15 cellular contexts compared by ENCODE assay signal in genomic region chr10:18204050-18204449, GRCh38.
A peak's percentile ranks its signal among the peaks of the same experiment; 100 is the strongest.
DNase-seq lines count a peak whose midpoint lies in the region; ATAC-seq, FAIRE-seq and TF ChIP-seq lines count a peak whose summit lies in the region.
"Had no signal": no experiment of that assay in that cellular context is flagged by ENCODE, and none has a peak within 500 bp of the region (broad histone marks: within the 10 kb centered on the region; RNA-seq: fewer than 3 reads in every experiment).

No MANE protein-coding gene starts in this region.

- TF ChIP-seq POLR2A in K562 (conservative IDR thresholded peaks at IDR 0.05) (no peak), stomach (IDR thresholded peaks at IDR 0.05) (no peak)

- BruUV-seq in K562 (replicated peaks; lab: Mats Ljungman, UMichigan) = no TSS peak

- no peak overlapping the region for H3K27ac ChIP-seq in CD4-positive, alpha-beta memory T cell (ENCODE audit: low read depth, low read length)
- no peak overlapping the region for H3K27ac ChIP-seq in K562 (ENCODE audit: extremely low read depth, low read depth, low read length)
- H3K27ac ChIP-seq in naive thymus-derived CD4-positive, alpha-beta T cell (ENCODE audit: low read depth, low read length) = no peak overlapping the region
- H3K27ac ChIP-seq in stomach = peak overlapping the region in 2 of 5 donors; percentile 57 to 86

- no peak overlapping the region for H2AFZ ChIP-seq in K562 (ENCODE audit: low read depth, low read length)

- H3K36me3 Mint-ChIP-seq in CD4-positive, alpha-beta memory T cell = no peaks in the 10 kb centered on the region
- no peaks in the 10 kb centered on the region for H3K36me3 Mint-ChIP-seq in naive thymus-derived CD4-positive, alpha-beta T cell

- POLR2A ChIA-PET in CD4-positive, alpha-beta memory T cell (lab: Charles Lee; ENCODE audit: partially characterized antibody) = no interaction called here
- POLR2A ChIA-PET in K562 (lab: Yijun Ruan, JAX) = no interaction called here
- POLR2A ChIA-PET in naive thymus-derived CD4-positive, alpha-beta T cell (lab: Charles Lee) = no interaction called here

- H3K4me3 Mint-ChIP-seq in CD4-positive, alpha-beta memory T cell = no peak overlapping the region
- H3K4me3 Mint-ChIP-seq in naive thymus-derived CD4-positive, alpha-beta T cell = no peak overlapping the region

- no peaks in the 10 kb centered on the region for H4K20me1 ChIP-seq in K562 (replicated peaks; ENCODE audit: control insufficient read depth, insufficient read depth, low read length)

- TF ChIP-seq RAD21 in K562 (CRISPR knock-in tag; conservative IDR thresholded peaks at IDR 0.05 in 1 of 2, IDR thresholded peaks at IDR 0.05 in 1 of 2) = no peak

- no peaks in the 10 kb centered on the region for H3K9me1 ChIP-seq in K562 (ENCODE audit: control insufficient read depth, insufficient read depth, low read length)

- CTCF ChIA-PET in CD4-positive, alpha-beta memory T cell (lab: Charles Lee; ENCODE audit: partially characterized antibody) = no interaction called here
- CTCF ChIA-PET in K562 (lab: Yijun Ruan, JAX; ENCODE audit: low intra/inter-chr PET ratio) = no interaction called here
- CTCF ChIA-PET in naive thymus-derived CD4-positive, alpha-beta T cell (lab: Charles Lee) = no interaction called here

- H3K9me3 ChIP-seq in CD4-positive, alpha-beta memory T cell (ENCODE audit: control insufficient read depth in 1 of 2, low read length in 2 of 2) = no peaks in the 10 kb centered on the region
- H3K9me3 ChIP-seq in K562 (replicated peaks; ENCODE audit: control insufficient read depth, insufficient read depth, low read depth, low read length) (no peaks in the 10 kb centered on the region), stomach (no peaks in the 10 kb centered on the region)
- no peaks in the 10 kb centered on the region for H3K9me3 ChIP-seq in naive thymus-derived CD4-positive, alpha-beta T cell (ENCODE audit: control insufficient read depth in 2 of 3, low read length in 3 of 3)
- H3K9me3 ChIP-seq: BE2C, HAP-1 had no signal

- no peak overlapping the region for H3K9ac ChIP-seq in K562 (ENCODE audit: insufficient read depth in 1 of 2, low read depth in 2 of 2, low read length in 2 of 2)

- FAIRE-seq in K562 (lab: Jason Lieb, UNC) = no peak

- intact Hi-C loops in CD4-positive, alpha-beta memory T cell (cut with micrococcal nuclease) = no loop called here
- intact Hi-C loops in K562 (cut with micrococcal nuclease) = no loop called here
- intact Hi-C loops in naive thymus-derived CD4-positive, alpha-beta T cell (cut with micrococcal nuclease) = no loop called here
- intact Hi-C loops in left colon (cut with DNase I, micrococcal nuclease) = no loop called here
- intact Hi-C loops in stomach (cut with DNase I; ENCODE audit: low total_unique reads) = no loop called here

- H3K27ac Mint-ChIP-seq in CD4-positive, alpha-beta memory T cell = peak overlapping the region in 5 of 7 donors; percentile 4 to 74 (median 33)
- H3K27ac Mint-ChIP-seq in naive thymus-derived CD4-positive, alpha-beta T cell = peak overlapping the region in 1 of 9 donors; percentile 2

- DNase-seq in CD4-positive, alpha-beta memory T cell = peak in 4 of 5 donors; percentile 16 to 45 (median 38)
- DNase-seq in KBM-7 = peak; percentile 54
- DNase-seq in K562 (ENCODE audit: extremely low read depth in 1 of 4, low spot score in 3 of 4) = no peak
- peak in 2 of 9 donors; percentile 1 to 21 for DNase-seq in naive thymus-derived CD4-positive, alpha-beta T cell
- DNase-seq in NCI-H2196 treated with DMSO at 0.1 percent for 48 hours (lab: John Stamatoyannopoulos, UW; ENCODE audit: unreplicated experiment) = no peak
- DNase-seq in left colon = no peak
- no peak for DNase-seq in stomach
- DNase-seq: activated CD4-positive, CD25-positive, alpha-beta regulatory T cell treated with anti-CD3 and anti-CD28 coated beads, Interleukin-2, amount 50 U/mL, for 72 hours; activated gamma-delta T cell; BE2C; DMS79 treated with DMSO at 0.1 percent for 48 hours; NCI-H446; SIG-M5; stimulated activated CD4-positive, alpha-beta T cell treated with anti-CD3 and anti-CD28 coated beads, Interleukin-4, amount 100 ng/mL, for 24 hours had no signal

- no peak for TF ChIP-seq CTCF in K562 (IDR thresholded peaks at IDR 0.05 in 2 of 3, conservative IDR thresholded peaks at IDR 0.05 in 1 of 3; ENCODE audit: insufficient read depth in 2 of 3, low read depth in 1 of 3, low read length in 3 of 3)
- TF ChIP-seq CTCF in stomach (IDR thresholded peaks at IDR 0.05) = no peak

- TF ChIP-seq EP300 in K562 (IDR thresholded peaks at IDR 0.05; ENCODE audit: low read length) = no peak
- no peak for TF ChIP-seq EP300 in stomach (IDR thresholded peaks at IDR 0.05)

- WGBS in K562 (ENCODE audit: insufficient coverage, low coverage, missing lambda C conversion rate) = 1% methylated on average over 4 of the region's 4 CpGs
- 8 to 18% (median 18%) methylated on average over 4 of the region's 4 CpGs for WGBS in stomach, 5 donors

- no peaks in the 10 kb centered on the region for H3K79me2 ChIP-seq in K562 (ENCODE audit: control insufficient read depth, insufficient read depth, low read length)

- H3K4me2 ChIP-seq in K562 (ENCODE audit: insufficient read depth, low read length) = no peak overlapping the region

- H3K27me3 ChIP-seq in CD4-positive, alpha-beta memory T cell (ENCODE audit: insufficient read depth, low read length) = no peaks in the 10 kb centered on the region
- H3K27me3 ChIP-seq in K562 (ENCODE audit: control insufficient read depth in 2 of 2, insufficient read depth in 2 of 2, low read length in 2 of 2) (no peaks in the 10 kb centered on the region; a peak in 1 of 5 replicates), stomach (no peaks in the 10 kb centered on the region)
- H3K27me3 ChIP-seq in naive thymus-derived CD4-positive, alpha-beta T cell (ENCODE audit: control insufficient read depth in 2 of 2, insufficient read depth in 2 of 2, low read length in 2 of 2) = no peaks in the 10 kb centered on the region

- in situ Hi-C loops in KBM-7 (cut with MboI; ENCODE audit: low pct_unique_long_range_greater_than_20kb, low sequenced_read_pairs) (no loop called here), K562 (cut with MboI) (no loop called here)

- H3K27me3 Mint-ChIP-seq in CD4-positive, alpha-beta memory T cell = no peaks in the 10 kb centered on the region
- peaks cover 0 to 6% (median 0%) of the 10 kb centered on the region in 5 donors for H3K27me3 Mint-ChIP-seq in naive thymus-derived CD4-positive, alpha-beta T cell

- ATAC-seq in K562 (no peak), left colon (no peak)
- ATAC-seq in naive thymus-derived CD4-positive, alpha-beta T cell = peak; percentile 61

- H3K36me3 ChIP-seq in CD4-positive, alpha-beta memory T cell (ENCODE audit: insufficient read depth, low read length) = no peaks in the 10 kb centered on the region
- no peaks in the 10 kb centered on the region for H3K36me3 ChIP-seq in K562 (ENCODE audit: control insufficient read depth, insufficient read depth, low read length)
- H3K36me3 ChIP-seq in naive thymus-derived CD4-positive, alpha-beta T cell (ENCODE audit: control insufficient read depth in 2 of 3, insufficient read depth in 3 of 3, low read length in 3 of 3) = no peaks in the 10 kb centered on the region
- H3K36me3 ChIP-seq in stomach = no peaks in the 10 kb centered on the region
- H3K36me3 ChIP-seq: BE2C, HAP-1 had no signal

- H3K4me1 Mint-ChIP-seq in CD4-positive, alpha-beta memory T cell = peaks cover 9 to 13% (median 10%) of the 10 kb centered on the region in 4 donors
- peaks cover 0 to 11% (median 4%) of the 10 kb centered on the region in 7 donors for H3K4me1 Mint-ChIP-seq in naive thymus-derived CD4-positive, alpha-beta T cell

- peaks cover 0 to 2% (median 0%) of the 10 kb centered on the region in 8 donors for H3K9me3 Mint-ChIP-seq in CD4-positive, alpha-beta memory T cell
- H3K9me3 Mint-ChIP-seq in naive thymus-derived CD4-positive, alpha-beta T cell = peaks cover 0 to 4% (median 0%) of the 10 kb centered on the region in 11 donors

- peaks cover 4% of the 10 kb centered on the region for H3K4me1 ChIP-seq in CD4-positive, alpha-beta memory T cell (ENCODE audit: insufficient read depth, low read length)
- H3K4me1 ChIP-seq in K562 (replicated peaks in 1 of 2; ENCODE audit: control insufficient read depth in 2 of 2, insufficient read depth in 2 of 2, low read length in 2 of 2) (no peaks in the 10 kb centered on the region), stomach (peaks cover 0 to 11% (median 3%) of the 10 kb centered on the region in 4 donors)
- H3K4me1 ChIP-seq in naive thymus-derived CD4-positive, alpha-beta T cell (ENCODE audit: control insufficient read depth in 2 of 2, insufficient read depth in 2 of 2, low read length in 2 of 2) = no peaks in the 10 kb centered on the region
- H3K4me1 ChIP-seq: BE2C had no signal

- no peak overlapping the region for H3K4me3 ChIP-seq in CD4-positive, alpha-beta memory T cell (ENCODE audit: low read length in 2 of 2)
- H3K4me3 ChIP-seq in K562 (no peak overlapping the region), stomach (no peak overlapping the region)
- no peak overlapping the region for H3K4me3 ChIP-seq in naive thymus-derived CD4-positive, alpha-beta T cell (ENCODE audit: low read length)
- H3K4me3 ChIP-seq: HAP-1 had no signal

Comparison
In these comparisons a context has a peak if more than half of its experiments do, and no peak if none do; other contexts are left out.
1. DNase-seq: peak in CD4-positive, alpha-beta memory T cell (4 of 5) and KBM-7 (single experiment); none in K562 (0 of 4), NCI-H2196 treated with DMSO at 0.1 percent for 48 hours (single experiment), left colon (0 of 2) and stomach (single experiment).